In the genomic region with DNA sequence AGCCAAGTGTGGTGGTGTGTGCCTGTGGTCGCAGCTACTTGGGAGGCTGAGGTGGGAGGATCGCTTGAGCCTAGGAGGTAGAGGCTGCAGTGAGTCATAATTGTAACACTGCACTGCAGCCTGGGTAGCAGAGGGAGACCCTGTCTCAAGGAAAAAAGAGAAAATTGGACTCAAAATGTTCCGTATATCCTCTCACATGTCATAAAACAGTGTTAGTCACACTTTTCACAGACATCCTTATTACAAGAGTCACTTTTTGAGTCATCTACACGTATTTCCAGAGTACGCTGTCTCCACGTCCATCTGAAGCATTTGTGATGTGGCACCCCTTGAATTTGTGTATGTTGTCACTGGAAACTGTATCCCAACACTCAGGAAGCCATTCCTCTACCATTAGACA, we compare ENCODE assay signal across 11 cellular contexts.
DNase-seq lines count a peak whose midpoint lies in the region; ATAC-seq lines count a peak whose summit lies in the region.
"Had no signal": no experiment of that assay in that cellular context is flagged by ENCODE, and none has a peak within 500 bp of the region (broad histone marks: within the 10 kb centered on the region; RNA-seq: fewer than 3 reads in every experiment).

No MANE protein-coding gene starts in this region.

- H4K91ac ChIP-seq in mesenchymal stem cell (ENCODE audit: low read length) = no peak overlapping the region

- H2AFZ ChIP-seq in mesenchymal stem cell (ENCODE audit: low read depth, low read length) = no peak overlapping the region

- WGBS in mesenchymal stem cell = 24% methylated on average over 6 of the region's 6 CpGs

- no peak overlapping the region for H3K4me3 ChIP-seq in mesenchymal stem cell (ENCODE audit: insufficient read depth in 1 of 2, low read depth in 1 of 2, low read length in 2 of 2)
- H3K4me3 ChIP-seq: skin epidermis had no signal

- H3K4ac ChIP-seq in mesenchymal stem cell (ENCODE audit: low read depth in 1 of 2, low read length in 2 of 2) = no peak overlapping the region

- peak overlapping the region; percentile 63 for H2AK5ac ChIP-seq in mesenchymal stem cell (ENCODE audit: low read length, severe bottlenecking)

- ATAC-seq in HG02642 (IDR thresholded peaks at IDR 0.05; ENCODE audit: poor library complexity, unreplicated experiment) (no peak), HG03175 (IDR thresholded peaks at IDR 0.05; ENCODE audit: unreplicated experiment) (no peak), HG02981 (IDR thresholded peaks at IDR 0.05; ENCODE audit: unreplicated experiment) (no peak)

- no peak overlapping the region for H2BK15ac ChIP-seq in mesenchymal stem cell (ENCODE audit: low read depth, poor library complexity, severe bottlenecking)

- H2BK120ac ChIP-seq in mesenchymal stem cell (ENCODE audit: low read depth, low read length) = no peak overlapping the region

- H2BK12ac ChIP-seq in mesenchymal stem cell (ENCODE audit: low read length in 2 of 2) = no peak overlapping the region

- no peaks in the 10 kb centered on the region for H3K9me3 ChIP-seq in mesenchymal stem cell (ENCODE audit: control insufficient read depth, low read length)

- H3K23ac ChIP-seq in mesenchymal stem cell (ENCODE audit: low read length in 2 of 2) = no peak overlapping the region

- no peaks in the 10 kb centered on the region for H3K27me3 ChIP-seq in mesenchymal stem cell (ENCODE audit: control insufficient read depth in 1 of 2, insufficient read depth in 1 of 2, low read length in 2 of 2)

- peaks cover 43% of the 10 kb centered on the region for H3K4me1 ChIP-seq in mesenchymal stem cell (ENCODE audit: control insufficient read depth, insufficient read depth, low read depth, low read length)

- no peak overlapping the region for H3K14ac ChIP-seq in mesenchymal stem cell (ENCODE audit: low read length in 2 of 2)

- peaks cover 0 to 5% of the 10 kb centered on the region in 2 experiments for H3K36me3 ChIP-seq in mesenchymal stem cell (ENCODE audit: control insufficient read depth in 1 of 2, insufficient read depth in 2 of 2, low read depth in 1 of 2, low read length in 2 of 2)

- no peak overlapping the region for H3K18ac ChIP-seq in mesenchymal stem cell (ENCODE audit: low read depth in 1 of 2, low read length in 2 of 2)

- H4K8ac ChIP-seq in mesenchymal stem cell (ENCODE audit: low read length) = no peak overlapping the region

- H3K4me2 ChIP-seq in mesenchymal stem cell (ENCODE audit: low read length, poor library complexity, severe bottlenecking) = no peak overlapping the region

- no peak overlapping the region for H3K27ac ChIP-seq in mesenchymal stem cell (ENCODE audit: low read length, poor library complexity, severe bottlenecking)
- H3K27ac ChIP-seq: skin epidermis had no signal

- DNase-seq in Daoy (ENCODE audit: low read depth) = peak; percentile 66
- DNase-seq in HS-5 (ENCODE audit: low read depth) = peak; percentile 94
- peak; percentile 52 for DNase-seq in astrocyte of the hippocampus (ENCODE audit: low read depth, low spot score)
- DNase-seq in mesenchymal stem cell = peak; percentile 95
- DNase-seq: activated naive CD8-positive, alpha-beta T cell treated with anti-CD3 and anti-CD28 coated beads, Interleukin-2, amount 10 ng/mL, durations not matched to agents 7 days and 5 days; DMS79 treated with DMSO at 0.1 percent for 48 hours; NCI-H2171 treated with DMSO at 0.1 percent for 48 hours had no signal

- no peak overlapping the region for H2BK5ac ChIP-seq in mesenchymal stem cell (ENCODE audit: low read depth, low read length, poor library complexity, severe bottlenecking)

- peak overlapping the region; percentile 86 for H3K9ac ChIP-seq in mesenchymal stem cell (ENCODE audit: low read length)

- peaks cover 20% of the 10 kb centered on the region for H3K79me1 ChIP-seq in mesenchymal stem cell (replicated peaks; ENCODE audit: low read length, poor library complexity, severe bottlenecking)
